Comparison of ENCODE assay signal across 8 cellular contexts in genomic region chr2:241637233-241638062, GRCh38. TPM values are rescaled to one million over a fixed set of nuclear protein-coding genes. Genes with fewer than 3 reads are reported as not detected.
DNase-seq lines count a peak whose midpoint lies in the region; ATAC-seq and TF ChIP-seq lines count a peak whose summit lies in the region.

Gene ATG4B, plus strand, starts transcription at chr2:241637693. Its CDS starts 22 bp downstream, at chr2:241637715.

- no peak within 1 kb of the TSS for H2BK20ac ChIP-seq in H9 (ENCODE audit: low read depth, low read length, poor library complexity, severe bottlenecking)

- H4K8ac ChIP-seq in H9 (replicated peaks; ENCODE audit: insufficient read length, low read depth, low read length): no peak within 1 kb of the TSS

- peaks cover 18% of the 10 kb centered on the region for H3K79me1 ChIP-seq in H9 (ENCODE audit: insufficient read depth, low read depth, low read length, poor library complexity, severe bottlenecking)

- peaks cover 33 to 48% (median 40%) of the 10 kb centered on the region in 3 experiments for H3K36me3 Mint-ChIP-seq in H9 (ENCODE audit: insufficient read depth in 1 of 3, low read depth in 3 of 3)

- H3K9ac ChIP-seq in H9 (ENCODE audit: extremely low read depth, insufficient read length, low read length): peak within 1 kb of the TSS; percentile 94
- peak within 1 kb of the TSS; percentile 93 for H3K9ac ChIP-seq in MM.1S (ENCODE audit: low read length)

- H2BK15ac ChIP-seq in H9 (ENCODE audit: low read depth, low read length): no peak within 1 kb of the TSS

- H3K4me2 ChIP-seq in H9 (ENCODE audit: insufficient read depth, insufficient read length, low read length) (peak within 1 kb of the TSS; percentile 94), MM.1S (ENCODE audit: low read depth, low read length) (peak within 1 kb of the TSS; percentile 90)

- H3K79me2 ChIP-seq in H9 (ENCODE audit: insufficient read depth, low read length) (peaks cover 36% of the 10 kb centered on the region; the same call in 1 of the 2 replicates), MM.1S (ENCODE audit: low read length) (peaks cover 82% of the 10 kb centered on the region)

- TF ChIP-seq CTCF in H9 (conservative IDR thresholded peaks at IDR 0.05) (no peak), MM.1S (IDR thresholded peaks at IDR 0.05; ENCODE audit: low read length) (no peak)

- H3K27me3 Mint-ChIP-seq in H9 (ENCODE audit: low read depth): no peaks in the 10 kb centered on the region

- H2AFZ ChIP-seq in H9 (ENCODE audit: low read length): no peak within 1 kb of the TSS
- peak within 1 kb of the TSS; percentile 91 for H2AFZ ChIP-seq in MM.1S (ENCODE audit: low read length)

- H2BK12ac ChIP-seq in H9 (ENCODE audit: insufficient read length, low read depth, low read length): no peak within 1 kb of the TSS

- peaks cover 4 to 8% of the 10 kb centered on the region in 2 experiments; a peak in 4 of 5 replicates for H3K9me3 Mint-ChIP-seq in H9

- peak within 1 kb of the TSS; percentile 99 for H3K14ac ChIP-seq in H9 (ENCODE audit: insufficient read depth, low read length)

- H3T11ph ChIP-seq in H9 (ENCODE audit: low read length): no peak within 1 kb of the TSS

- WGBS in H9 (ENCODE audit: extremely low coverage, insufficient read length, low lambda C conversion rate): no CpG with 5 or more reads among the region's 123 CpGs

- no peak within 1 kb of the TSS for H2AK5ac ChIP-seq in H9 (ENCODE audit: insufficient read length, low read length)

- no peak within 1 kb of the TSS for H4K5ac ChIP-seq in H9 (ENCODE audit: insufficient read length, low read depth, low read length)

- H3K27ac ChIP-seq in H9 (ENCODE audit: insufficient read length, low read depth, low read length): peak within 1 kb of the TSS; percentile 34
- H3K27ac ChIP-seq in MM.1S (ENCODE audit: low read length): peak within 1 kb of the TSS; percentile 85
- peak within 1 kb of the TSS; percentile 83 for H3K27ac ChIP-seq in temporal lobe (ENCODE audit: low read depth, low read length)

- ATAC-seq in SK-N-SH treated with all-trans-retinoic acid at 6 μM for 48 hours: peak; percentile 90

- H2BK120ac ChIP-seq in H9 (ENCODE audit: low read depth, low read length, poor library complexity, severe bottlenecking): no peak within 1 kb of the TSS

- no peaks in the 10 kb centered on the region for H3K27me3 ChIP-seq in H9 (ENCODE audit: insufficient read depth, low read length)
- H3K27me3 ChIP-seq in MM.1S (replicated peaks; ENCODE audit: insufficient read depth, low read length): no peaks in the 10 kb centered on the region

- peak within 1 kb of the TSS; percentile 100 for H3K18ac ChIP-seq in H9 (ENCODE audit: insufficient read length, low read depth, low read length)

- H3K9me3 ChIP-seq in H9 (ENCODE audit: control insufficient read depth, low read depth, low read length) (peaks cover 6% of the 10 kb centered on the region), MM.1S (replicated peaks; ENCODE audit: insufficient read depth, low read length) (no peaks in the 10 kb centered on the region)

- peak; percentile 49 for DNase-seq in GF-D8 (lab: John Stamatoyannopoulos, UW)
- DNase-seq in H9: peak; percentile 86
- peak; percentile 88 for DNase-seq in MM.1S
- peak; percentile 78 for DNase-seq in activated naive CD4-positive, alpha-beta T cell treated with anti-CD3 and anti-CD28 coated beads, Interleukin-2, amount 50 U/mL, for 16 hours
- DNase-seq in globus pallidus (ENCODE audit: low spot score): peak; percentile 83
- DNase-seq in occipital lobe (lab: John Stamatoyannopoulos, UW): peak; percentile 76

- H3K4me1 ChIP-seq in H9 (ENCODE audit: insufficient read depth, low read length): peaks cover 3% of the 10 kb centered on the region
- H3K4me1 ChIP-seq in MM.1S (ENCODE audit: low read length): peaks cover 16% of the 10 kb centered on the region

- H3K4me1 Mint-ChIP-seq in H9: peaks cover 31 to 34% of the 10 kb centered on the region in 2 experiments

- 0 out of 2 replicates have a peak, but pooled peaks cover 2% of the 10 kb centered on the region for H3F3A ChIP-seq in MM.1S (ENCODE audit: insufficient read depth, low read length)

- no peaks in the 10 kb centered on the region for H3K36me3 ChIP-seq in MM.1S (replicated peaks; ENCODE audit: insufficient read depth, low read length)

- H3K9me2 ChIP-seq in MM.1S (replicated peaks; ENCODE audit: insufficient read depth, low read length): no peaks in the 10 kb centered on the region

- H3K27ac Mint-ChIP-seq in H9: peak within 1 kb of the TSS; percentile 59 to 94 (median 68); a peak in 4 of 7 replicates

- no peak within 1 kb of the TSS for H3K23ac ChIP-seq in H9 (ENCODE audit: insufficient read length, low read depth, low read length)

- peak within 1 kb of the TSS; percentile 90 to 91 for H3K4me3 Mint-ChIP-seq in H9

- no peak within 1 kb of the TSS for H3K4ac ChIP-seq in H9 (ENCODE audit: low read depth, low read length)

- no peak within 1 kb of the TSS for H4K91ac ChIP-seq in H9 (ENCODE audit: insufficient read length, low read depth, low read length)

- H3K56ac ChIP-seq in H9 (ENCODE audit: insufficient read length, low read depth, low read length): no peak within 1 kb of the TSS

- H3K4me3 ChIP-seq in MM.1S (ENCODE audit: low read length): peak within 1 kb of the TSS; percentile 87

- peak within 1 kb of the TSS; percentile 89 for H2BK5ac ChIP-seq in H9 (ENCODE audit: insufficient read length, low read length)

- peaks cover 8% of the 10 kb centered on the region for H3K23me2 ChIP-seq in H9 (ENCODE audit: insufficient read length, low read depth, low read length, poor library complexity, severe bottlenecking)

- no peaks in the 10 kb centered on the region for H4K20me1 ChIP-seq in H9 (ENCODE audit: control insufficient read depth, insufficient read depth, insufficient read length)
- H4K20me1 ChIP-seq in MM.1S (ENCODE audit: insufficient read depth, low read length): no peaks in the 10 kb centered on the region

TF ChIP-seq in SK-N-SH treated with all-trans-retinoic acid at 6 μM for 48 hours, 23 proteins besides CTCF, POLR2A, EP300 and RAD21 (continues in another document):
- TF ChIP-seq SNAI2 (CRISPR knock-in tag; IDR thresholded peaks at IDR 0.05) (no peak), ZFP3 (CRISPR knock-in tag; IDR thresholded peaks at IDR 0.05) (peak; percentile 66; the same call in 1 of the 2 replicates), CREB5 (CRISPR knock-in tag; IDR thresholded peaks at IDR 0.05; ENCODE audit: low read depth) (no peak), RARB (CRISPR knock-in tag; IDR thresholded peaks at IDR 0.05) (no peak), CSDC2 (CRISPR knock-in tag; IDR thresholded peaks at IDR 0.05) (peak; percentile 77)
- TF ChIP-seq, protein P1, sequence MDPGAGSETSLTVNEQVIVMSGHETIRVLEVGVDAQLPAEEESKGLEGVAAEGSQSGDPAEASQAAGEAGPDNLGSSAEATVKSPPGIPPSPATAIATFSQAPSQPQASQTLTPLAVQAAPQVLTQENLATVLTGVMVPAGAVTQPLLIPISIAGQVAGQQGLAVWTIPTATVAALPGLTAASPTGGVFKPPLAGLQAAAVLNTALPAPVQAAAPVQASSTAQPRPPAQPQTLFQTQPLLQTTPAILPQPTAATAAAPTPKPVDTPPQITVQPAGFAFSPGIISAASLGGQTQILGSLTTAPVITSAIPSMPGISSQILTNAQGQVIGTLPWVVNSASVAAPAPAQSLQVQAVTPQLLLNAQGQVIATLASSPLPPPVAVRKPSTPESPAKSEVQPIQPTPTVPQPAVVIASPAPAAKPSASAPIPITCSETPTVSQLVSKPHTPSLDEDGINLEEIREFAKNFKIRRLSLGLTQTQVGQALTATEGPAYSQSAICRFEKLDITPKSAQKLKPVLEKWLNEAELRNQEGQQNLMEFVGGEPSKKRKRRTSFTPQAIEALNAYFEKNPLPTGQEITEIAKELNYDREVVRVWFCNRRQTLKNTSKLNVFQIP (CRISPR knock-in tag; IDR thresholded peaks at IDR 0.05; ENCODE audit: borderline replicate concordance, low read depth): no peak
- TF ChIP-seq, protein P2, sequence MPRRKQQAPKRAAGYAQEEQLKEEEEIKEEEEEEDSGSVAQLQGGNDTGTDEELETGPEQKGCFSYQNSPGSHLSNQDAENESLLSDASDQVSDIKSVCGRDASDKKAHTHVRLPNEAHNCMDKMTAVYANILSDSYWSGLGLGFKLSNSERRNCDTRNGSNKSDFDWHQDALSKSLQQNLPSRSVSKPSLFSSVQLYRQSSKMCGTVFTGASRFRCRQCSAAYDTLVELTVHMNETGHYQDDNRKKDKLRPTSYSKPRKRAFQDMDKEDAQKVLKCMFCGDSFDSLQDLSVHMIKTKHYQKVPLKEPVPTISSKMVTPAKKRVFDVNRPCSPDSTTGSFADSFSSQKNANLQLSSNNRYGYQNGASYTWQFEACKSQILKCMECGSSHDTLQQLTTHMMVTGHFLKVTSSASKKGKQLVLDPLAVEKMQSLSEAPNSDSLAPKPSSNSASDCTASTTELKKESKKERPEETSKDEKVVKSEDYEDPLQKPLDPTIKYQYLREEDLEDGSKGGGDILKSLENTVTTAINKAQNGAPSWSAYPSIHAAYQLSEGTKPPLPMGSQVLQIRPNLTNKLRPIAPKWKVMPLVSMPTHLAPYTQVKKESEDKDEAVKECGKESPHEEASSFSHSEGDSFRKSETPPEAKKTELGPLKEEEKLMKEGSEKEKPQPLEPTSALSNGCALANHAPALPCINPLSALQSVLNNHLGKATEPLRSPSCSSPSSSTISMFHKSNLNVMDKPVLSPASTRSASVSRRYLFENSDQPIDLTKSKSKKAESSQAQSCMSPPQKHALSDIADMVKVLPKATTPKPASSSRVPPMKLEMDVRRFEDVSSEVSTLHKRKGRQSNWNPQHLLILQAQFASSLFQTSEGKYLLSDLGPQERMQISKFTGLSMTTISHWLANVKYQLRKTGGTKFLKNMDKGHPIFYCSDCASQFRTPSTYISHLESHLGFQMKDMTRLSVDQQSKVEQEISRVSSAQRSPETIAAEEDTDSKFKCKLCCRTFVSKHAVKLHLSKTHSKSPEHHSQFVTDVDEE (CRISPR knock-in tag; IDR thresholded peaks at IDR 0.05): peak; percentile 71; the same call in 1 of the 2 replicates

RNA-seq across cellular contexts. Expression of gene ATG4B, which starts in this region (rescaled TPM):
- total RNA-seq in H9 (2021): 105 and 110 TPM in 2 replicates
- 33.7 TPM for total RNA-seq in occipital lobe
- 38.4 TPM for total RNA-seq in temporal lobe

Comparison
In these comparisons a context has a peak if more than half of its experiments do, and no peak if none do; other contexts are left out.
1. Peak in every context shown above with its lines: DNase-seq, ATAC-seq, H3K4me3 ChIP-seq and H3K27ac ChIP-seq.
2. H3K27ac ChIP-seq: peak in every context shown above with its lines; median percentile 85 in MM.1S; 83 in temporal lobe; 34 in H9.